ENCODE assay signal across 9 cellular contexts in the genomic region with DNA sequence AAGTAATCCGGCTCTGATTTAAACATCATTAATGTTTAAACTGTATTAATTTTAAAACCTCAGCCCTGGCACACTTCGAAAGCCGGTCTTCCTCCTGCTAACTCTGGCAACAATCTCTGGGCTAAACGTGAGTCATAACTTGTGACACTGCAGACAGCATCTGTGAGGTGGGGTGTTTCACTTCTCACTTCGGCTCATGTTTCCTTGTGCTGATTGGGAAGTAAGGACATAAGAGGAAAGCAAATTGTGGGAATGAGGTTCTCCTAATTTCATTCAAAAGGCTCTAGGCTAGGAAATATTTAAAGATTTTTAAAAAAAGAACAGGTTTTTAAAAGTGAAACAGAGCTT.
DNase-seq lines count a peak whose midpoint lies in the region; ATAC-seq, FAIRE-seq and TF ChIP-seq lines count a peak whose summit lies in the region.
"Had no signal": no experiment of that assay in that cellular context is flagged by ENCODE, and none has a peak within 500 bp of the region (broad histone marks: within the 10 kb centered on the region; RNA-seq: fewer than 3 reads in every experiment).

No MANE protein-coding gene starts in this region.

- no peak overlapping the region for H3K27ac Mint-ChIP-seq in stimulated activated naive B cell treated with anti-CD40 and anti-IgM and Interleukin-4, amounts not matched to agents 10 μg/mL and 1 μg/mL and 100 μg/mL, for 72 hours
- no peak overlapping the region for H3K27ac Mint-ChIP-seq in activated CD4-positive, alpha-beta memory T cell treated with anti-CD3 and anti-CD28 coated beads for 36 hours

- no peaks in the 10 kb centered on the region for H3K27me3 Mint-ChIP-seq in stimulated activated naive B cell treated with anti-CD40 and anti-IgM and Interleukin-4, amounts not matched to agents 10 μg/mL and 1 μg/mL and 100 μg/mL, for 72 hours
- no peaks in the 10 kb centered on the region for H3K27me3 Mint-ChIP-seq in activated CD4-positive, alpha-beta memory T cell treated with anti-CD3 and anti-CD28 coated beads for 36 hours

- peaks cover 0 to 2% of the 10 kb centered on the region in 2 donors for H3K4me1 Mint-ChIP-seq in stimulated activated naive B cell treated with anti-CD40 and anti-IgM and Interleukin-4, amounts not matched to agents 10 μg/mL and 1 μg/mL and 100 μg/mL, for 72 hours
- H3K4me1 Mint-ChIP-seq in activated CD4-positive, alpha-beta memory T cell treated with anti-CD3 and anti-CD28 coated beads for 36 hours (ENCODE audit: low read depth): no peaks in the 10 kb centered on the region

- no peak overlapping the region for H3K4me3 ChIP-seq in heart right ventricle
- H3K4me3 ChIP-seq: BLaER1 treated with 17β-estradiol and CSF1 and Interleukin-3, amounts not matched to agents 10 nM and 100 nM had no signal

- H3K36me3 ChIP-seq in heart right ventricle: no peaks in the 10 kb centered on the region
- H3K36me3 ChIP-seq: BLaER1 treated with 17β-estradiol and CSF1 and Interleukin-3, amounts not matched to agents 10 nM and 100 nM had no signal

- CTCF ChIA-PET in activated CD4-positive, alpha-beta memory T cell treated with anti-CD3 and anti-CD28 coated beads for 36 hours (lab: Charles Lee): no interaction called here

- H3K27ac ChIP-seq in heart right ventricle: peak overlapping the region in 3 of 10 donors; percentile 0 to 61 (median 31)

- DNase-seq in Right ventricle myocardium superior (no peak), cardiac septum (ENCODE audit: low spot score) (no peak), RCC 7860 (ENCODE audit: low spot score) (peak; percentile 55), heart right ventricle (peak in 1 of 2 donors; percentile 23)
- no peak for DNase-seq in stimulated activated naive B cell treated with anti-CD40 and anti-IgM and Interleukin-4, amounts not matched to agents 10 μg/mL and 1 μg/mL and 100 μg/mL, for 72 hours
- DNase-seq in stimulated activated CD4-positive, alpha-beta T cell treated with anti-CD3 and anti-CD28 coated beads, Interleukin-4, amount 100 ng/mL, for 1 hour: no peak
- no peak for DNase-seq in activated CD4-positive, alpha-beta memory T cell treated with anti-CD3 and anti-CD28 coated beads for 36 hours

- no peaks in the 10 kb centered on the region for H3K36me3 Mint-ChIP-seq in stimulated activated naive B cell treated with anti-CD40 and anti-IgM and Interleukin-4, amounts not matched to agents 10 μg/mL and 1 μg/mL and 100 μg/mL, for 72 hours
- no peaks in the 10 kb centered on the region for H3K36me3 Mint-ChIP-seq in activated CD4-positive, alpha-beta memory T cell treated with anti-CD3 and anti-CD28 coated beads for 36 hours

- no peaks in the 10 kb centered on the region for H3K9me3 ChIP-seq in heart right ventricle

- intact Hi-C loops in Right ventricle myocardium superior (cut with DNase I) (no loop called here), cardiac septum (cut with DNase I) (loop anchor here (10.0 kb wide), 1 partner anchor 169 kb away; no protein-coding TSS in a partner anchor), heart right ventricle (cut with DNase I) (loop anchor here in 1 of 10 donors (10.0 kb wide), 1 partner anchor 69 kb away; no protein-coding TSS in a partner anchor)
- intact Hi-C loops in activated CD4-positive, alpha-beta memory T cell treated with anti-CD3 and anti-CD28 coated beads for 36 hours (cut with micrococcal nuclease): no loop called here

- no peak overlapping the region for H3K4me3 Mint-ChIP-seq in stimulated activated naive B cell treated with anti-CD40 and anti-IgM and Interleukin-4, amounts not matched to agents 10 μg/mL and 1 μg/mL and 100 μg/mL, for 72 hours
- no peak overlapping the region for H3K4me3 Mint-ChIP-seq in activated CD4-positive, alpha-beta memory T cell treated with anti-CD3 and anti-CD28 coated beads for 36 hours

- no peak for TF ChIP-seq CTCF in heart right ventricle (IDR thresholded peaks at IDR 0.05)

- H3K27me3 ChIP-seq in heart right ventricle: peaks cover 0 to 3% (median 0%) of the 10 kb centered on the region in 7 donors

- peak; percentile 93 for FAIRE-seq in RCC 7860 (lab: Jason Lieb, UNC)

- peaks cover 0 to 14% (median 0%) of the 10 kb centered on the region in 9 donors for H3K4me1 ChIP-seq in heart right ventricle

- 10 to 12% methylated on average over 5 of the region's 5 CpGs for WGBS in heart right ventricle, 2 donors

- ATAC-seq in Right ventricle myocardium superior (ENCODE audit: poor library complexity) (peak; percentile 90), heart right ventricle (peak in 7 of 8 donors; percentile 62 to 93 (median 82)), GM18517 (IDR thresholded peaks at IDR 0.05; ENCODE audit: unreplicated experiment) (no peak)
- peak; percentile 34 to 83 for ATAC-seq in stimulated activated naive B cell treated with anti-CD40 and anti-IgM and Interleukin-4, amounts not matched to agents 10 μg/mL and 1 μg/mL and 100 μg/mL, for 72 hours (replicated peaks)

- POLR2A ChIA-PET in activated CD4-positive, alpha-beta memory T cell treated with anti-CD3 and anti-CD28 coated beads for 36 hours (lab: Charles Lee): no interaction called here

- H3K9me3 Mint-ChIP-seq in stimulated activated naive B cell treated with anti-CD40 and anti-IgM and Interleukin-4, amounts not matched to agents 10 μg/mL and 1 μg/mL and 100 μg/mL, for 72 hours: peaks cover 0 to 5% of the 10 kb centered on the region in 2 donors
- H3K9me3 Mint-ChIP-seq in activated CD4-positive, alpha-beta memory T cell treated with anti-CD3 and anti-CD28 coated beads for 36 hours: no peaks in the 10 kb centered on the region
